Comparison of ENCODE assay signal across 1 cellular context in the genomic region with DNA sequence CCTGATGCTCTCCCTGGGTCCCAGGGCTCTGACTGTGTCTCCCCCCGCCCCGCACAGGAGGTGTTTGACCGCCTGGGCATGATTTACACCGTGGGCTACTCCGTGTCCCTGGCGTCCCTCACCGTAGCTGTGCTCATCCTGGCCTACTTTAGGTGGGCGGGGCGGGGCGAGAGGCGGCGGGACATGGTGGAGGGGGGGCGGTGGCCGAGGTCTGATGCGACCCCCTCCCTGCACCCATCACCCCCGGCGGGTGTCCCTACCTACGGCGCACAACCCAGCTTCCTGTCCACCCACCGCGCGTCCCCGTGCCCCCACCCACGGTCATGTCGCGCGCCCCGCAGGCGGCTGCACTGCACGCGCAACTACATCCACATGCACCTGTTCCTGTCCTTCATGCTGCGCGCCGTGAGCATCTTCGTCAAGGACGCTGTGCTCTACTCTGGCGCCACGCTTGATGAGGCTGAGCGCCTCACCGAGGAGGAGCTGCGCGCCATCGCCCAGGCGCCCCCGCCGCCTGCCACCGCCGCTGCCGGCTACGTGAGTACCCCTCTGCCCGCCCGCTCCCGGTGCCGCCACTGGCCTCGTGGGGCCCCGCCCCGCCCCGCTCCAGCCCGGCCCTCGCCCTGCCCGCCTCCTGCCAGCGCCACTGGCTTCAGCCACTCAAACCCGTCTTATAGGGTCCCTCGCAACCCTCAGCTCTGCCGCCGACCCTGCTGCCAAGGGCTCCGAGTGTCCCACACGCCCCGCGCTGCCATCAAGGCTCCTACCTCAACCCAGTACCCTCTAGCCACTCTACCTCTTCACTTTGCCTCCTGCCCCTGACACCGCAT.
TF ChIP-seq lines count a peak whose summit lies in the region.

No MANE protein-coding gene starts in this region.

TF ChIP-seq in IMR-90, 13 proteins besides CTCF, POLR2A, EP300 and RAD21 (continued from another document):
- TF ChIP-seq MXI1 (IDR thresholded peaks at IDR 0.05; ENCODE audit: borderline replicate concordance, low read depth, low read length): no peak
- TF ChIP-seq MAFK (IDR thresholded peaks at IDR 0.05; ENCODE audit: low read depth, low read length): no peak
- TF ChIP-seq CEBPB (IDR thresholded peaks at IDR 0.05; ENCODE audit: low read depth, low read length): no peak
- TF ChIP-seq, protein P1, sequence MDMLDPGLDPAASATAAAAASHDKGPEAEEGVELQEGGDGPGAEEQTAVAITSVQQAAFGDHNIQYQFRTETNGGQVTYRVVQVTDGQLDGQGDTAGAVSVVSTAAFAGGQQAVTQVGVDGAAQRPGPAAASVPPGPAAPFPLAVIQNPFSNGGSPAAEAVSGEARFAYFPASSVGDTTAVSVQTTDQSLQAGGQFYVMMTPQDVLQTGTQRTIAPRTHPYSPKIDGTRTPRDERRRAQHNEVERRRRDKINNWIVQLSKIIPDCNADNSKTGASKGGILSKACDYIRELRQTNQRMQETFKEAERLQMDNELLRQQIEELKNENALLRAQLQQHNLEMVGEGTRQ (IDR thresholded peaks at IDR 0.05; ENCODE audit: low read depth, low read length): no peak
- TF ChIP-seq SMC3 (IDR thresholded peaks at IDR 0.05; ENCODE audit: low read depth, low read length): no peak
- TF ChIP-seq BHLHE40 (IDR thresholded peaks at IDR 0.05; ENCODE audit: low read depth, low read length): no peak
- TF ChIP-seq, protein P2, sequence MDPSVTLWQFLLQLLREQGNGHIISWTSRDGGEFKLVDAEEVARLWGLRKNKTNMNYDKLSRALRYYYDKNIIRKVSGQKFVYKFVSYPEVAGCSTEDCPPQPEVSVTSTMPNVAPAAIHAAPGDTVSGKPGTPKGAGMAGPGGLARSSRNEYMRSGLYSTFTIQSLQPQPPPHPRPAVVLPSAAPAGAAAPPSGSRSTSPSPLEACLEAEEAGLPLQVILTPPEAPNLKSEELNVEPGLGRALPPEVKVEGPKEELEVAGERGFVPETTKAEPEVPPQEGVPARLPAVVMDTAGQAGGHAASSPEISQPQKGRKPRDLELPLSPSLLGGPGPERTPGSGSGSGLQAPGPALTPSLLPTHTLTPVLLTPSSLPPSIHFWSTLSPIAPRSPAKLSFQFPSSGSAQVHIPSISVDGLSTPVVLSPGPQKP (IDR thresholded peaks at IDR 0.05; ENCODE audit: borderline replicate concordance, low read depth, low read length): no peak
- no peak for TF ChIP-seq NFE2L2 (IDR thresholded peaks at IDR 0.05; ENCODE audit: low read depth, low read length)
- TF ChIP-seq CHD1 (IDR thresholded peaks at IDR 0.05; ENCODE audit: low read depth, low read length): no peak
- TF ChIP-seq RFX5 (IDR thresholded peaks at IDR 0.05; ENCODE audit: low read depth, low read length): no peak
- TF ChIP-seq RCOR1 (IDR thresholded peaks at IDR 0.05; ENCODE audit: insufficient replicate concordance, low read length): no peak
